8 cellular contexts compared by ENCODE assay signal in genomic region chr15:67065531-67066005, GRCh38. TPM values are rescaled to one million over a fixed set of nuclear protein-coding genes. Genes with fewer than 3 reads are reported as not detected.
A peak's percentile ranks its signal among the peaks of the same experiment; 100 is the strongest.
DNase-seq lines count a peak whose midpoint lies in the region; ATAC-seq, FAIRE-seq and TF ChIP-seq lines count a peak whose summit lies in the region.

TSS of gene SMAD3 (plus strand) at chr15:67065602. CDS start at chr15:67066155, 553 bp downstream.

- peak within 1 kb of the TSS; percentile 60 for H3K27ac ChIP-seq in KOPT-K1 (ENCODE audit: low read depth, low read length, poor library complexity, severe bottlenecking)

- ATAC-seq in GM21447 (IDR thresholded peaks at IDR 0.05; ENCODE audit: unreplicated experiment) = peak; percentile 47

- TF ChIP-seq CTCF in D721Med (IDR thresholded peaks at IDR 0.05; ENCODE audit: insufficient read depth, missing control alignments) = no peak

- FAIRE-seq in D721Med (lab: Jason Lieb, UNC) = no peak

- H3K9me3 ChIP-seq in KOPT-K1 (ENCODE audit: insufficient read depth, low read length, poor library complexity, severe bottlenecking) = no peaks in the 10 kb centered on the region

- DNase-seq in D721Med (ENCODE audit: insufficient read length, low spot score) (peak; percentile 39), T-helper 22 cell (ENCODE audit: low read depth) (peak; percentile 70), astrocyte of the hippocampus (ENCODE audit: low read depth, low spot score) (peak; percentile 98), hepatic stellate cell (ENCODE audit: low spot score) (peak; percentile 92), renal cortical epithelial cell (ENCODE audit: low read depth) (peak; percentile 79), inferior parietal cortex (ENCODE audit: extremely low spot score) (no peak)

- H3K36me3 ChIP-seq in KOPT-K1 (ENCODE audit: insufficient read depth, low read length) = no peaks in the 10 kb centered on the region

RNA-seq across cellular contexts. Expression of gene SMAD3, which starts in this region (rescaled TPM):
- 28.8 and 31.4 TPM in 2 replicates for total RNA-seq in renal cortical epithelial cell
